Comparison of ENCODE assay signal across 8 cellular contexts in genomic region chr12:51171884-51172514, GRCh38. TPM values are rescaled to one million over a fixed set of nuclear protein-coding genes. Genes with fewer than 3 reads are reported as not detected.
A peak's percentile ranks its signal among the peaks of the same experiment; 100 is the strongest.
DNase-seq lines count a peak whose midpoint lies in the region; ATAC-seq, FAIRE-seq and TF ChIP-seq lines count a peak whose summit lies in the region.

No MANE protein-coding gene starts in this region.

- H3K9me3 ChIP-seq in lung (ENCODE audit: control insufficient read depth in 2 of 2, insufficient read depth in 1 of 2, low read length in 1 of 2) = no peaks in the 10 kb centered on the region

- intact Hi-C loops in posterior vena cava (cut with DNase I) = no loop called here

- ATAC-seq in GM21717 (IDR thresholded peaks at IDR 0.05; ENCODE audit: unreplicated experiment) = peak; percentile 20
- ATAC-seq in lung (ENCODE audit: insufficient read depth, low FRiP score) = no peak

- DNase-seq in COLO668 (lab: John Stamatoyannopoulos, UW; ENCODE audit: unreplicated experiment) (peak; percentile 5), NOMO-1 (lab: John Stamatoyannopoulos, UW; ENCODE audit: unreplicated experiment in 2 of 2) (peak; percentile 20 to 35), lung (ENCODE audit: low spot score) (no peak), activated T-cell treated with anti-CD3 and anti-CD28 coated beads for 4 hours (no peak), RCC 7860 (ENCODE audit: low spot score) (no peak), posterior vena cava (ENCODE audit: low spot score) (no peak)

- H3K4me3 ChIP-seq in lung = peak overlapping the region; percentile 56

- H3K27ac ChIP-seq in cingulate gyrus (ENCODE audit: low read depth, low read length) (peak overlapping the region; percentile 99), lung (ENCODE audit: low read depth in 1 of 2, low read length in 1 of 2) (peak overlapping the region; percentile 96 to 99)

- H3K27me3 ChIP-seq in lung (ENCODE audit: control insufficient read depth, insufficient read depth) = no peaks in the 10 kb centered on the region

- no peak for TF ChIP-seq CTCF in lung (IDR thresholded peaks at IDR 0.05; ENCODE audit: control extremely low read depth, extremely low read depth)

- WGBS in lung, 2 donors = 3 to 5% methylated on average over 16 of the region's 16 CpGs

- peaks cover 0 to 3% of the 10 kb centered on the region in 2 donors for H3K4me1 ChIP-seq in lung (ENCODE audit: control insufficient read depth in 2 of 2, insufficient read depth in 2 of 2, low read length in 2 of 2)

- no peaks in the 10 kb centered on the region for H3K36me3 ChIP-seq in lung (ENCODE audit: control insufficient read depth in 2 of 2, insufficient read depth in 2 of 2, low read length in 2 of 2)

- FAIRE-seq in RCC 7860 (lab: Jason Lieb, UNC) = no peak

RNA-seq across cellular contexts. Expression of gene TFCP2, which starts 0.9 kb away (rescaled TPM):
- 10 to 100 TPM; 23.2 to 27.5 TPM for total RNA-seq in lung
- polyA plus RNA-seq in lung = 10 to 100 TPM in 1 of 2 donors, 1 to 10 TPM in 1; 9.6 to 14.9 TPM
- total RNA-seq in posterior vena cava = 10 to 100 TPM; 16.1 to 23.1 TPM

RNA-seq across cellular contexts. Expression of gene POU6F1, which starts 45.9 kb away (rescaled TPM):
- total RNA-seq in lung (10 to 100 TPM in 1 of 2 donors, 1 to 10 TPM in 1; 9.1 to 16.1 TPM), posterior vena cava (10 to 100 TPM; 18.1 to 19.4 TPM)
- polyA plus RNA-seq in lung = 1 to 10 TPM; 3.0 to 9.4 TPM

Comparison
In these comparisons a context has a peak if more than half of its experiments do, and no peak if none do; other contexts are left out.
1. DNase-seq: peak in COLO668 (single experiment) and NOMO-1 (2 of 2); none in lung (single experiment), activated T-cell treated with anti-CD3 and anti-CD28 coated beads for 4 hours (single experiment), RCC 7860 (single experiment) and posterior vena cava (single experiment).